In the genomic region with DNA sequence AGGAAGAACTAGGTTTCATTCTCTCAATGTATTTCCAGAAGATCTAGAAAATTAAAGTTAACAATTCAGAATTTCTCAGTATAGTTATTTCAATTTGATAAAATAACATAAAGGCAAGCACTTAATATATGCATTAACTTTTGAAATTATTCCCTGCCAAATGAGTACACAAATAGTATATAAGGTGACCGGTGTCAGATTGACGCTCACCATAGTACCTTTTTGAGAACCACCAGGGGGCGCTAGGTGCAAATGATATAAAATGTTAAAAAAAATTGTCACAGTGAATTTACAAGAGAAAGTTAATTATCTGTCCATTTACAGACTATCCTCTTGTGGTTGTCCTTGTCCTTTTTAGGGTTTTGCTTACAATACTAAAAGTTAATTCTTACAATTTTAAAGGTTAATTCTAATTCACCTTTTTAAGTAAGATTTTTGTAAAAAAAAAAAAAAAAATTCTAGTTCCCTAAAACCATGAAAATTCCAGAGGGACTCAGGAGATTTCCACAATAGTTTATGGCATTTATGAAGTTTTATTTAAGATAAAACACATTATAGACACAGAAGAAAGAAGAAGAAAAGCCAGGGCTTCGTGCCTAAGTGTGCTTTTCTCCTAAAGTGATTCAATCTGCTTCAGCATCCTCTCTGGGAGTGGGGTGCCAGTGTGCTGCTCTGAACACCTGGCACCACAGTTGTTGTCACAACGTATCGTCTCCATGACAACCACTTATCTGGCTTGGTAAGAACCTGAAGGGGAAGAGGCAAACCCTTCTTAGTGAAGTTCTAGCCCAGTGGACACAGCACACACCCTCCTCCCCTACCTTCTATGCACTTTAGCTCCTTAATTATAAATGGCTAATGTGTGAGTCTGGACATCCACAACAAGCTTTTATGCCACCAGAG, we compare ENCODE assay signal across 8 cellular contexts. TPM values are rescaled to one million over a fixed set of nuclear protein-coding genes. Genes with fewer than 3 reads are reported as not detected.
A peak's percentile ranks its signal among the peaks of the same experiment; 100 is the strongest.
DNase-seq lines count a peak whose midpoint lies in the region; ATAC-seq and TF ChIP-seq lines count a peak whose summit lies in the region.

No MANE protein-coding gene starts in this region.

- H3K4me1 ChIP-seq in adipocyte (ENCODE audit: control insufficient read depth, insufficient read depth, low read length) = peaks cover 24% of the 10 kb centered on the region
- peaks cover 0 to 23% of the 10 kb centered on the region in 2 donors for H3K4me1 ChIP-seq in right atrium auricular region

- no peaks in the 10 kb centered on the region for H3K9me3 ChIP-seq in adipocyte (ENCODE audit: control insufficient read depth, low read length)
- no peaks in the 10 kb centered on the region for H3K9me3 ChIP-seq in right atrium auricular region

- no peak for ATAC-seq in HG02588 (IDR thresholded peaks at IDR 0.05; ENCODE audit: unreplicated experiment)

- TF ChIP-seq CTCF in 22Rv1 (IDR thresholded peaks at IDR 0.05) (peak; percentile 82), GM12874 (IDR thresholded peaks at IDR 0.05; ENCODE audit: insufficient read depth, low read depth, low read length) (peak; percentile 35; the same call in 1 of the 2 replicates), right atrium auricular region (IDR thresholded peaks at IDR 0.05) (peak; percentile 76 to 85)

- H3K36me3 ChIP-seq in adipocyte (ENCODE audit: control insufficient read depth, insufficient read depth, low read length, severe bottlenecking) = no peaks in the 10 kb centered on the region
- H3K36me3 ChIP-seq in right atrium auricular region = no peaks in the 10 kb centered on the region

- no peak overlapping the region for H3K9ac ChIP-seq in adipocyte (ENCODE audit: low read length)

- H3K27ac ChIP-seq in 22Rv1 = no peak overlapping the region
- H3K27ac ChIP-seq in right atrium auricular region = no peak overlapping the region

- H3K4me3 ChIP-seq in adipocyte (ENCODE audit: low read length) (no peak overlapping the region), right atrium auricular region (no peak overlapping the region)

- peak; percentile 50 for DNase-seq in LHCN-M2 (ENCODE audit: low read depth)
- peak; percentile 72 for DNase-seq in RKO (ENCODE audit: low spot score)
- DNase-seq in adipocyte (ENCODE audit: low read depth) = peak; percentile 89
- DNase-seq in right atrium auricular region (ENCODE audit: low spot score) = peak; percentile 66
- DNase-seq in stimulated activated CD4-positive, alpha-beta T cell treated with anti-CD3 and anti-CD28 coated beads, Interleukin-12 subunit alpha, Interleukin-12 subunit beta, amount 100 ng/mL, for 4 hours = peak; percentile 38

- H3K27me3 ChIP-seq in adipocyte (replicated peaks; ENCODE audit: control insufficient read depth, insufficient read depth, low read length) = peaks cover 30% of the 10 kb centered on the region
- H3K27me3 ChIP-seq in right atrium auricular region = peaks cover 7 to 8% of the 10 kb centered on the region in 2 donors

RNA-seq across cellular contexts. Expression of a gene that starts 1.7 kb away (rescaled TPM):
- total RNA-seq in LHCN-M2 (2014; rRNA removed) = 1.6 and 2.6 TPM in 2 replicates
- 0.52 TPM for polyA plus RNA-seq in LHCN-M2 (2012)
- total RNA-seq in right atrium auricular region = not detected

Comparison
In these comparisons a context has a peak if more than half of its experiments do, and no peak if none do; other contexts are left out.
1. DNase-seq: peak in every context shown above with its lines; median percentile 89 in adipocyte; 72 in RKO; 66 in right atrium auricular region; 50 in LHCN-M2; 38 in stimulated activated CD4-positive, alpha-beta T cell treated with anti-CD3 and anti-CD28 coated beads, Interleukin-12 subunit alpha, Interleukin-12 subunit beta, amount 100 ng/mL, for 4 hours.